In genomic region chr15:78193731-78194567, GRCh38 we compare ENCODE assay signal across 16 cellular contexts. TPM values are rescaled to one million over a fixed set of nuclear protein-coding genes. Genes with fewer than 3 reads are reported as not detected.
A peak's percentile ranks its signal among the peaks of the same experiment; 100 is the strongest.
DNase-seq lines count a peak whose midpoint lies in the region; ATAC-seq and TF ChIP-seq lines count a peak whose summit lies in the region.
"Had no signal": no experiment of that assay in that cellular context is flagged by ENCODE, and none has a peak within 500 bp of the region (broad histone marks: within the 10 kb centered on the region; RNA-seq: fewer than 3 reads in every experiment).

No MANE protein-coding gene starts in this region.

- TF ChIP-seq POLR2A in testis (IDR thresholded peaks at IDR 0.05) (no peak), erythroblast (IDR thresholded peaks at IDR 0.05; ENCODE audit: low read length) (no peak)

- WGBS in testis, 2 donors: 93 to 95% methylated on average over 12 to 15 of the region's 15 CpGs

- H3K9me3 Mint-ChIP-seq in chondrocyte (ENCODE audit: low read depth): peaks cover 12% of the 10 kb centered on the region

- H3K27ac ChIP-seq in lower lobe of right lung: no peak overlapping the region
- H3K27ac ChIP-seq in testis: no peak overlapping the region
- H3K27ac ChIP-seq: A549 had no signal

- TF ChIP-seq CTCF in chondrocyte (IDR thresholded peaks at IDR 0.05) (no peak), lower lobe of right lung (IDR thresholded peaks at IDR 0.05) (no peak), testis (IDR thresholded peaks at IDR 0.05) (no peak)

- ATAC-seq in Right ventricle myocardium inferior: peak; percentile 18
- ATAC-seq in left ventricle myocardium superior: no peak
- peak; percentile 11 to 18 for ATAC-seq in lower lobe of right lung
- no peak for ATAC-seq in HG02852 (IDR thresholded peaks at IDR 0.05; ENCODE audit: unreplicated experiment)
- ATAC-seq: HCT116 had no signal

- no peak overlapping the region for H3K27ac Mint-ChIP-seq in chondrocyte (ENCODE audit: unreplicated experiment)

- intact Hi-C loops in Right ventricle myocardium inferior (cut with DNase I): no loop called here
- intact Hi-C loops in left ventricle myocardium superior (cut with micrococcal nuclease): no loop called here
- intact Hi-C loops in lower lobe of right lung (cut with DNase I): loop anchor here (10.0 kb wide), 1 partner anchor 79 kb away; no protein-coding TSS in a partner anchor
- intact Hi-C loops in testis (cut with DNase I; ENCODE audit: low total_unique reads): no loop called here

- no peaks in the 10 kb centered on the region for H3K9me3 ChIP-seq in lower lobe of right lung
- no peaks in the 10 kb centered on the region for H3K9me3 ChIP-seq in testis

- peaks cover 2% of the 10 kb centered on the region for H3K36me3 Mint-ChIP-seq in chondrocyte (ENCODE audit: low read depth)

- H3K36me3 ChIP-seq in lower lobe of right lung (no peaks in the 10 kb centered on the region), testis (ENCODE audit: low read depth, missing control alignments) (no peaks in the 10 kb centered on the region)

- H3K4me3 ChIP-seq in lower lobe of right lung (no peak overlapping the region), testis (no peak overlapping the region)
- H3K4me3 ChIP-seq: A549 had no signal

- no peaks in the 10 kb centered on the region for H3K4me1 Mint-ChIP-seq in chondrocyte (ENCODE audit: low read depth)

- no peaks in the 10 kb centered on the region for H3K4me1 ChIP-seq in lower lobe of right lung
- no peaks in the 10 kb centered on the region for H3K4me1 ChIP-seq in testis
- H3K4me1 ChIP-seq: A549 had no signal

- H3K27me3 ChIP-seq in lower lobe of right lung (ENCODE audit: low read depth) (no peaks in the 10 kb centered on the region), testis (no peaks in the 10 kb centered on the region)

- DNase-seq in Right ventricle myocardium inferior (ENCODE audit: missing footprints) (no peak), left ventricle myocardium superior (no peak), chondrocyte (ENCODE audit: low spot score) (peak; percentile 77), lower lobe of right lung (no peak), testis (peak; percentile 11), erythroblast (lab: John Stamatoyannopoulos, UW) (no peak)
- DNase-seq: DND-41, KG1, NCI-H1436, NCI-H2029, NCI-H2171, NCI-H446, NCI-H69 had no signal

- H3K4me3 Mint-ChIP-seq in chondrocyte (ENCODE audit: unreplicated experiment): no peak overlapping the region

- H3K27me3 Mint-ChIP-seq in chondrocyte (ENCODE audit: low read depth): peaks cover 5% of the 10 kb centered on the region

RNA-seq across cellular contexts. Expression of gene ACSBG1, which starts 40.4 kb away (rescaled TPM):
- 0.14 TPM for total RNA-seq in Right ventricle myocardium inferior
- total RNA-seq in left ventricle myocardium superior: 0.05 TPM
- total RNA-seq in chondrocyte: not detected in 3 replicates
- total RNA-seq in lower lobe of right lung: 1.8 TPM
- total RNA-seq in testis: 10 to 100 TPM; 14.8 to 25.2 TPM
- polyA plus RNA-seq in testis (ENCODE audit: insufficient read depth, low read depth, low replicate concordance): 12.2 TPM

RNA-seq across cellular contexts. Expression of gene IDH3A, which starts 44.8 kb away (rescaled TPM):
- total RNA-seq in Right ventricle myocardium inferior (425 TPM), left ventricle myocardium superior (470 TPM), chondrocyte (42.6 to 50.7 TPM (median 48.7 TPM) in 3 replicates), lower lobe of right lung (78.3 TPM), testis (100 to 1,000 TPM; 119 to 120 TPM)
- 88.9 TPM for polyA plus RNA-seq in testis (ENCODE audit: insufficient read depth, low read depth, low replicate concordance)

Comparison
In these comparisons a context has a peak if more than half of its experiments do, and no peak if none do; other contexts are left out.
1. ATAC-seq: peak in Right ventricle myocardium inferior (single experiment) and lower lobe of right lung (2 of 2); none in left ventricle myocardium superior (single experiment) and HG02852 (single experiment).
2. DNase-seq: peak in chondrocyte (single experiment) and testis (single experiment); none in Right ventricle myocardium inferior (single experiment), left ventricle myocardium superior (single experiment), lower lobe of right lung (single experiment) and erythroblast (0 of 2).